Comparison of ENCODE assay signal across 23 cellular contexts in the genomic region with DNA sequence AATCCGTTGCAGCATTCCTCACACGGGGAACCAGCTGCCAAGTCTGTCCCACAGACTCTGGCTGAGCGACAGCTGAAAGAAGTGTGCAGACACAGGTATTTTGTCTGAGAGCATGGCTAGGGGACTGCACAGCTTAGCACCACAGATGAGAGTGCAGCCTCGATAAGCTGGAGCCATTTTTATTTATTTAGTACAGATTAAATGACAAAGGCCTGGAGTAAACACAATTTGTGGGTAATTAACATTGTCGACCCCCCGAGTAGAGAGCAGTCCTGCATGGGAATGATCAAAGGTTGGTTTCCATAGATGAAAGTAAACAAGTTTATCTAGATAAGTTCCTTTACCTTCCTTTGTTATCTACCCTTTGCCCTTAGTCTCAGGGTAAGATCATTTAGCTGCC.
DNase-seq lines count a peak whose midpoint lies in the region; ATAC-seq and TF ChIP-seq lines count a peak whose summit lies in the region.
"Had no signal": no experiment of that assay in that cellular context is flagged by ENCODE, and none has a peak within 500 bp of the region (broad histone marks: within the 10 kb centered on the region; RNA-seq: fewer than 3 reads in every experiment).

No MANE protein-coding gene starts in this region.

- H3K4me3 Mint-ChIP-seq in endodermal cell = no peak overlapping the region
- H3K4me3 Mint-ChIP-seq: CD4-positive, CD25-positive, alpha-beta regulatory T cell; H9; HFFc6 had no signal

- no peaks in the 10 kb centered on the region for H3K27me3 ChIP-seq in endodermal cell (ENCODE audit: control insufficient read depth, insufficient read depth, low read length, poor library complexity, severe bottlenecking)
- no peaks in the 10 kb centered on the region for H3K27me3 ChIP-seq in neuronal stem cell (ENCODE audit: control insufficient read depth in 3 of 3, insufficient read depth in 3 of 3, low read depth in 1 of 3, low read length in 3 of 3)
- H3K27me3 ChIP-seq in gastrocnemius medialis = no peaks in the 10 kb centered on the region
- H3K27me3 ChIP-seq: BLaER1 had no signal

- TF ChIP-seq POLR2A in gastrocnemius medialis (IDR thresholded peaks at IDR 0.05) = no peak

- H3K27ac ChIP-seq in endodermal cell (ENCODE audit: low read depth, low read length) (peak overlapping the region; percentile 30), neuronal stem cell (replicated peaks; ENCODE audit: low read length) (no peak overlapping the region), gastrocnemius medialis (no peak overlapping the region)
- H3K27ac ChIP-seq: BLaER1, RWPE1 had no signal

- peaks cover 82% of the 10 kb centered on the region for H3K27me3 Mint-ChIP-seq in endodermal cell (ENCODE audit: insufficient read depth)
- H3K27me3 Mint-ChIP-seq: CD4-positive, CD25-positive, alpha-beta regulatory T cell had no signal

- in situ Hi-C loops in gastrocnemius medialis (cut with MboI; ENCODE audit: low sequenced_read_pairs in 4 of 4) = no loop called here

- H2BK5ac ChIP-seq in neuronal stem cell (ENCODE audit: low read length) = no peak overlapping the region

- H3K9ac ChIP-seq in endodermal cell (ENCODE audit: extremely low read depth, low read length, poor library complexity, severe bottlenecking) = no peak overlapping the region
- no peak overlapping the region for H3K9ac ChIP-seq in neuronal stem cell (ENCODE audit: low read depth, low read length, poor library complexity)
- H3K9ac ChIP-seq: BLaER1 had no signal

- H3K4me1 ChIP-seq in endodermal cell (ENCODE audit: control insufficient read depth, insufficient read depth, low read length) = peaks cover 5% of the 10 kb centered on the region
- H3K4me1 ChIP-seq in neuronal stem cell (ENCODE audit: control insufficient read depth in 2 of 2, insufficient read depth in 1 of 2, low read depth in 1 of 2, low read length in 2 of 2) = no peaks in the 10 kb centered on the region
- no peaks in the 10 kb centered on the region for H3K4me1 ChIP-seq in gastrocnemius medialis

- H3K9me3 ChIP-seq in endodermal cell (ENCODE audit: control insufficient read depth, low read length) = peaks cover 46% of the 10 kb centered on the region
- peaks cover 0 to 11% of the 10 kb centered on the region in 2 donors for H3K9me3 ChIP-seq in neuronal stem cell (replicated peaks in 1 of 2; ENCODE audit: control insufficient read depth in 2 of 2, insufficient read depth in 1 of 2, low read depth in 1 of 2, low read length in 2 of 2)
- H3K9me3 ChIP-seq in gastrocnemius medialis = no peaks in the 10 kb centered on the region

- DNase-seq in ELF-1 (ENCODE audit: low read depth, low spot score) (peak; percentile 40), HuH-7 (ENCODE audit: low spot score) (peak; percentile 18), endodermal cell (peak; percentile 58), neuronal stem cell (ENCODE audit: low spot score) (no peak), gastrocnemius medialis (no peak), amniotic stem cell (lab: John Stamatoyannopoulos, UW) (no peak)
- no peak for DNase-seq in stimulated activated naive CD8-positive, alpha-beta T cell treated with anti-CD3 and anti-CD28 coated beads, Interleukin-15, Interleukin-2, amounts not matched to agents 100 U/mL and 50 U/mL, for 24 hours
- DNase-seq: CD4-positive, CD25-positive, alpha-beta regulatory T cell; H9; HFFc6; NCI-H1092; NCI-H1417 treated with DMSO at 0.1 percent for 48 hours; NCI-H1694 treated with DMSO at 0.1 percent for 48 hours; NCI-H2081; NCI-H2227 treated with DMSO at 0.1 percent for 48 hours; NCI-H510A; NCI-H69; SIG-M5 had no signal

- H3K18ac ChIP-seq in neuronal stem cell (ENCODE audit: low read length) = no peak overlapping the region

- no peak overlapping the region for H4K91ac ChIP-seq in neuronal stem cell (ENCODE audit: low read depth, low read length, poor library complexity)

- H2BK12ac ChIP-seq in neuronal stem cell (ENCODE audit: low read length) = no peak overlapping the region

- intact Hi-C loops in gastrocnemius medialis (cut with DNase I; ENCODE audit: low total_unique reads) = no loop called here

- H2AK5ac ChIP-seq in neuronal stem cell (ENCODE audit: low read depth, low read length) = no peak overlapping the region

- no peak overlapping the region for H4K8ac ChIP-seq in neuronal stem cell (ENCODE audit: low read depth, low read length)

- H3K36me3 ChIP-seq in endodermal cell (ENCODE audit: control insufficient read depth, insufficient read depth, low read length) (no peaks in the 10 kb centered on the region), neuronal stem cell (replicated peaks in 1 of 2; ENCODE audit: control insufficient read depth in 2 of 2, insufficient read depth in 2 of 2, low read length in 2 of 2) (no peaks in the 10 kb centered on the region), gastrocnemius medialis (no peaks in the 10 kb centered on the region)
- H3K36me3 ChIP-seq: BLaER1 had no signal

- H3K14ac ChIP-seq in neuronal stem cell (ENCODE audit: low read length) = no peak overlapping the region

- H3K4me3 ChIP-seq in endodermal cell (ENCODE audit: low read length) = peak overlapping the region; percentile 71
- H3K4me3 ChIP-seq in neuronal stem cell (ENCODE audit: low read length in 2 of 2) = no peak overlapping the region
- no peak overlapping the region for H3K4me3 ChIP-seq in gastrocnemius medialis
- H3K4me3 ChIP-seq: BLaER1 had no signal

- no peak overlapping the region for H3K4ac ChIP-seq in neuronal stem cell (ENCODE audit: low read length)

- peaks cover 60% of the 10 kb centered on the region for H3K9me3 Mint-ChIP-seq in endodermal cell

- H3K36me3 Mint-ChIP-seq in endodermal cell (ENCODE audit: low read depth) = peaks cover 31% of the 10 kb centered on the region
- H3K36me3 Mint-ChIP-seq: CD4-positive, CD25-positive, alpha-beta regulatory T cell had no signal

- peak overlapping the region; percentile 70 for H3K27ac Mint-ChIP-seq in endodermal cell
- H3K27ac Mint-ChIP-seq: CD4-positive, CD25-positive, alpha-beta regulatory T cell; HFFc6 had no signal

- WGBS in endodermal cell (ENCODE audit: insufficient coverage in 1 of 2, insufficient read length in 1 of 2), 2 experiments = 39 to 61% methylated on average over 4 to 6 of the region's 6 CpGs
- no CpG with 5 or more reads among the region's 6 CpGs for WGBS in neuronal stem cell (ENCODE audit: extremely low coverage in 2 of 2, insufficient read length in 2 of 2, insufficient replicate concordance in 1 of 2), 2 donors

- ATAC-seq in HG03097 (IDR thresholded peaks at IDR 0.05; ENCODE audit: low FRiP score, unreplicated experiment) (no peak), gastrocnemius medialis (no peak)
- no peak for ATAC-seq in stimulated activated naive CD8-positive, alpha-beta T cell treated with anti-CD3 and anti-CD28 coated beads, Interleukin-15, Interleukin-2, amounts not matched to agents 100 U/mL and 50 U/mL, for 24 hours
- ATAC-seq: Panc1, SK-N-SH treated with all-trans-retinoic acid at 6 μM for 48 hours had no signal

- no peak overlapping the region for H2BK120ac ChIP-seq in neuronal stem cell (ENCODE audit: low read depth, low read length)

- no peak overlapping the region for H3K4me2 ChIP-seq in neuronal stem cell (ENCODE audit: insufficient read depth, low read length, poor library complexity, severe bottlenecking)
- H3K4me2 ChIP-seq: BLaER1 had no signal

- H3K79me1 ChIP-seq in neuronal stem cell (ENCODE audit: low read depth, low read length) = no peaks in the 10 kb centered on the region

- no peak for TF ChIP-seq CTCF in endodermal cell (conservative IDR thresholded peaks at IDR 0.05)
- TF ChIP-seq CTCF in gastrocnemius medialis (IDR thresholded peaks at IDR 0.05 in 4 of 5, conservative IDR thresholded peaks at IDR 0.05 in 1 of 5) = no peak

- H3K4me1 Mint-ChIP-seq in endodermal cell = peaks cover 16% of the 10 kb centered on the region
- H3K4me1 Mint-ChIP-seq: CD4-positive, CD25-positive, alpha-beta regulatory T cell had no signal

- no peak overlapping the region for H2BK15ac ChIP-seq in neuronal stem cell (ENCODE audit: low read length)

- peak overlapping the region; percentile 24 for H2AFZ ChIP-seq in neuronal stem cell (ENCODE audit: low read length)

- H3K23ac ChIP-seq in neuronal stem cell (ENCODE audit: low read depth, low read length, poor library complexity) = no peak overlapping the region

Comparison
In these comparisons a context has a peak if more than half of its experiments do, and no peak if none do; other contexts are left out.
1. DNase-seq: peak in ELF-1 (single experiment), HuH-7 (single experiment) and endodermal cell (single experiment); none in neuronal stem cell (single experiment), stimulated activated naive CD8-positive, alpha-beta T cell treated with anti-CD3 and anti-CD28 coated beads, Interleukin-15, Interleukin-2, amounts not matched to agents 100 U/mL and 50 U/mL, for 24 hours (single experiment), gastrocnemius medialis (0 of 2) and amniotic stem cell (single experiment).